ENCODE assay signal across 8 cellular contexts in genomic region chr19:18160792-18161690, GRCh38. TPM values are rescaled to one million over a fixed set of nuclear protein-coding genes. Genes with fewer than 3 reads are reported as not detected.
DNase-seq lines count a peak whose midpoint lies in the region; ATAC-seq and TF ChIP-seq lines count a peak whose summit lies in the region.

No MANE protein-coding gene starts in this region.

- TF ChIP-seq CTCF in LNCaP clone FGC (IDR thresholded peaks at IDR 0.05; ENCODE audit: control insufficient read depth, extremely low read depth, insufficient read depth) = peak; percentile 99
- no peak for TF ChIP-seq CTCF in activated B cell treated with CpG ODN at 0.5 μM for 24 hours (IDR thresholded peaks at IDR 0.05)

- peaks cover 22% of the 10 kb centered on the region for H3K36me3 Mint-ChIP-seq in activated B cell treated with CpG ODN at 0.5 μM for 24 hours (ENCODE audit: low read depth)

- H3K27me3 Mint-ChIP-seq in activated B cell treated with CpG ODN at 0.5 μM for 24 hours = no peaks in the 10 kb centered on the region

- POLR2A ChIA-PET in activated B cell treated with CpG ODN at 0.5 μM for 24 hours (lab: Charles Lee) = interaction anchor here (0.5 to 3.4 kb wide), 13 partner anchors 10 to 302 kb away, joined by 3 to 14 read pairs (median 5); partner anchors contain the start of gene MPV17L2

- ATAC-seq in GM21423 (IDR thresholded peaks at IDR 0.05; ENCODE audit: unreplicated experiment) = peak; percentile 65
- peak; percentile 97 for ATAC-seq in activated B cell treated with CpG ODN at 0.5 μM for 24 hours (ENCODE audit: low read depth)

- H3K9me3 Mint-ChIP-seq in activated B cell treated with CpG ODN at 0.5 μM for 24 hours = no peaks in the 10 kb centered on the region

- peaks cover 16% of the 10 kb centered on the region for H3K4me1 Mint-ChIP-seq in activated B cell treated with CpG ODN at 0.5 μM for 24 hours

- H3K27ac ChIP-seq in layer of hippocampus (ENCODE audit: low read depth, low read length) = peak overlapping the region; percentile 68

- CTCF ChIA-PET in activated B cell treated with CpG ODN at 0.5 μM for 24 hours (lab: Charles Lee) = interaction anchor here (0.7 to 2.1 kb wide), 5 partner anchors 10 to 91 kb away, joined by 3 to 15 read pairs (median 3); no protein-coding TSS in a partner anchor

- intact Hi-C loops in activated B cell treated with CpG ODN at 0.5 μM for 24 hours (cut with micrococcal nuclease) = loop anchor here (1.0 kb wide), 3 partner anchors 8 to 90 kb away; no protein-coding TSS in a partner anchor

- peak; percentile 24 for DNase-seq in DMS153 treated with DMSO at 0.1 percent for 48 hours (lab: John Stamatoyannopoulos, UW; ENCODE audit: unreplicated experiment)
- no peak for DNase-seq in LNCaP clone FGC (ENCODE audit: low read depth)
- peak; percentile 90 for DNase-seq in activated B cell treated with CpG ODN at 0.5 μM for 24 hours
- DNase-seq in central memory CD4-positive, alpha-beta T cell = peak; percentile 80
- peak; percentile 80 to 89 for DNase-seq in stimulated activated CD4-positive, alpha-beta T cell treated with anti-CD3 and anti-CD28 coated beads, Interleukin-2, amount 100 ng/mL, for 48 hours
- no peak for DNase-seq in foreskin melanocyte

- peak overlapping the region; percentile 48 for H3K4me3 ChIP-seq in LNCaP clone FGC (ENCODE audit: low read depth, low read length)

- peak overlapping the region; percentile 18 for H3K27ac Mint-ChIP-seq in activated B cell treated with CpG ODN at 0.5 μM for 24 hours

- no peaks in the 10 kb centered on the region for H3K27me3 ChIP-seq in layer of hippocampus (ENCODE audit: control insufficient read depth, insufficient read depth, low read length)

- peak overlapping the region; percentile 24 for H3K4me3 Mint-ChIP-seq in activated B cell treated with CpG ODN at 0.5 μM for 24 hours

RNA-seq across cellular contexts. Expression of gene PIK3R2, which starts 8.1 kb away (rescaled TPM):
- total RNA-seq in activated B cell treated with CpG ODN at 0.5 μM for 24 hours = 12.0 and 12.7 TPM in 2 replicates

RNA-seq across cellular contexts. Expression of gene IFI30, which starts 12.6 kb away (rescaled TPM):
- total RNA-seq in activated B cell treated with CpG ODN at 0.5 μM for 24 hours = 251 and 255 TPM in 2 replicates

RNA-seq across cellular contexts. Expression of gene MPV17L2, which starts 32.0 kb away (rescaled TPM):
- 17.3 and 17.9 TPM in 2 replicates for total RNA-seq in activated B cell treated with CpG ODN at 0.5 μM for 24 hours

RNA-seq across cellular contexts. Expression of gene RAB3A, which starts 42.8 kb away (rescaled TPM):
- 3.8 and 4.1 TPM in 2 replicates for total RNA-seq in activated B cell treated with CpG ODN at 0.5 μM for 24 hours

Comparison
In these comparisons a context has a peak if more than half of its experiments do, and no peak if none do; other contexts are left out.
1. DNase-seq: peak in DMS153 treated with DMSO at 0.1 percent for 48 hours (single experiment), activated B cell treated with CpG ODN at 0.5 μM for 24 hours (single experiment), central memory CD4-positive, alpha-beta T cell (single experiment) and stimulated activated CD4-positive, alpha-beta T cell treated with anti-CD3 and anti-CD28 coated beads, Interleukin-2, amount 100 ng/mL, for 48 hours (2 of 2); none in LNCaP clone FGC (single experiment) and foreskin melanocyte (single experiment).